17 cellular contexts compared by ENCODE assay signal in the genomic region with DNA sequence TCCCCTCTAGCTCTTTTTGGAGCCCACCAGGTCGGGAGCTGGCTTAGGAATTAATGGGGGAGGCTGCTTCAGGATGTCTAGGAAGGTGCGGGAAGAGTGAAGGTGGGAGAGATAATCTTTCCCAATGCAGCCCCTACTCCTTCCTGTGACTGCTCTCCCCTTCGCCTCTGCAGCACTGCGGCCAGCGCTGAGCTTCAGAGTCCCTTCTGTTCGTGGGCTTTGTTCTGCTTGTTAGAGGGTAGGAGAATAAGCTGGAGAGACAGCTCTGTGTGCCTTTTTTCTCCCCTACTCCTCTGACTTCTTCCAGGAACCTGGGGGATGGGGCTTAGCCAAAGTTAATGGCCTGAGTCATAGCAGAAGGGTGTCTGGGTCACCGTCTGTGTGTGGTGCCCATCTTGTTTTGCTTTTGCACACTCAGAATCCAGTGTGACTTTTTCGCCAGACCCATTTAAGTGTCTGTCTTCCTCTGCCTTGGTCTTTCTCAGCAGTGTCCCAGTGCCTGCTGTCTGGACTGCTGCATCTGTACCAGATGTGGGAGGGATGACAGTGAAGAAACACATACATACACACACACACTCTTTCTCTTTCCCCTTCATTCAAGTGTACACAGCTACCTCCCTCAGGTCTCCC. TPM values are rescaled to one million over a fixed set of nuclear protein-coding genes. Genes with fewer than 3 reads are reported as not detected.
DNase-seq lines count a peak whose midpoint lies in the region; ATAC-seq, FAIRE-seq and TF ChIP-seq lines count a peak whose summit lies in the region.
"Had no signal": no experiment of that assay in that cellular context is flagged by ENCODE, and none has a peak within 500 bp of the region (broad histone marks: within the 10 kb centered on the region; RNA-seq: fewer than 3 reads in every experiment).

No MANE protein-coding gene starts in this region.

- H3K27me3 ChIP-seq in upper lobe of left lung, result peaks cover 0 to 18% (median 10%) of the 10 kb centered on the region in 4 donors

- FAIRE-seq in frontal cortex (lab: Jason Lieb, UNC), result no peak

- H3K4me3 ChIP-seq in AG04449 (ENCODE audit: low read depth, low read length), result peak overlapping the region; percentile 6; the same call in 1 of the 2 replicates
- no peak overlapping the region for H3K4me3 ChIP-seq in upper lobe of left lung
- H3K4me3 ChIP-seq: hepatocyte, lower lobe of right lung had no signal

- TF ChIP-seq EP300 in upper lobe of left lung (IDR thresholded peaks at IDR 0.05), result no peak

- no peaks in the 10 kb centered on the region for H3K9me3 ChIP-seq in upper lobe of left lung
- H3K9me3 ChIP-seq: lower lobe of right lung had no signal

- no peaks in the 10 kb centered on the region for H3K36me3 ChIP-seq in upper lobe of left lung
- H3K36me3 ChIP-seq: lower lobe of right lung had no signal

- no peak for ATAC-seq in HG03460 (IDR thresholded peaks at IDR 0.05; ENCODE audit: unreplicated experiment)
- ATAC-seq in upper lobe of left lung (ENCODE audit: low FRiP score in 2 of 2), result no peak
- no peak for ATAC-seq in HG03095 (IDR thresholded peaks at IDR 0.05; ENCODE audit: unreplicated experiment)
- ATAC-seq: lower lobe of right lung had no signal

- peaks cover 7 to 15% (median 10%) of the 10 kb centered on the region in 4 donors for H3K4me1 ChIP-seq in upper lobe of left lung

- no peak overlapping the region for H3K27ac ChIP-seq in upper lobe of left lung
- H3K27ac ChIP-seq: hepatocyte, lower lobe of right lung had no signal

- POLR2A ChIA-PET in AG04449 (lab: Yijun Ruan, JAX), result no interaction called here

- WGBS in upper lobe of left lung, 2 donors, result 71 to 76% methylated on average over 8 of the region's 8 CpGs

- TF ChIP-seq CTCF in AG04449 (IDR thresholded peaks at IDR 0.05; ENCODE audit: insufficient read depth, low read length, missing control alignments), result no peak
- TF ChIP-seq CTCF in upper lobe of left lung (IDR thresholded peaks at IDR 0.05), result no peak

- DNase-seq in AG04449 (ENCODE audit: low read depth, low spot score), result no peak
- peak; percentile 28 for DNase-seq in GM04504 (ENCODE audit: low read depth)
- DNase-seq in astrocyte of the hippocampus (ENCODE audit: low read depth, low spot score), result peak; percentile 63
- DNase-seq in kidney glomerular epithelial cell (lab: John Stamatoyannopoulos, UW), result peak; percentile 56
- no peak for DNase-seq in upper lobe of left lung
- DNase-seq in frontal cortex (ENCODE audit: low spot score in 2 of 2), result no peak
- DNase-seq: activated CD4-positive, alpha-beta T cell treated with anti-CD3 and anti-CD28 coated beads for 1 hour; activated T-cell treated with anti-CD3 and anti-CD28 coated beads, Interleukin-2, amount 50 U/mL, for 48 hours; effector memory CD4-positive, alpha-beta T cell; GF-D8; lower lobe of right lung; NCI-H2171; stimulated activated CD4-positive, alpha-beta T cell treated with anti-CD3 and anti-CD28 coated beads, Interleukin-1b, Interleukin-23, amount 100 ng/mL, for 48 hours had no signal

- CTCF ChIA-PET in AG04449 (lab: Yijun Ruan, JAX), result interaction anchor here (0.7 to 1.5 kb wide), 7 partner anchors 11 to 174 kb away, joined by 3 to 6 read pairs (median 3); a partner anchor contains a TSS

- TF ChIP-seq POLR2A in upper lobe of left lung (IDR thresholded peaks at IDR 0.05), result no peak

RNA-seq across cellular contexts. Expression of a gene that starts 3.0 kb away (rescaled TPM):
- total RNA-seq in upper lobe of left lung (under 1 TPM in 5 of 6 donors, not detected in 1; 0.06 to 0.39 (median 0.20) TPM), frontal cortex (42.8 TPM)
- total RNA-seq: LHCN-M2 had no signal

RNA-seq across cellular contexts. Expression of a gene that starts 5.8 kb away (rescaled TPM):
- total RNA-seq in upper lobe of left lung (100 to 1,000 TPM in 4 of 6 donors, 10 to 100 TPM in 2; 83.1 to 145 (median 110) TPM), frontal cortex (136 TPM)

RNA-seq across cellular contexts. Expression of a gene that starts 30.2 kb away (rescaled TPM):
- 100 to 1,000 TPM in 3 of 6 donors, 10 to 100 TPM in 3; 25.1 to 184 (median 94.7) TPM for total RNA-seq in upper lobe of left lung
- total RNA-seq in frontal cortex, result 1.2 TPM

RNA-seq across cellular contexts. Expression of a gene that starts 32.5 kb away (rescaled TPM):
- total RNA-seq in upper lobe of left lung (10 to 100 TPM; 26.1 to 45.1 (median 33.1) TPM), frontal cortex (4.9 TPM)

RNA-seq across cellular contexts. Expression of a gene that starts 38.2 kb away (rescaled TPM):
- total RNA-seq in upper lobe of left lung (10 to 100 TPM; 13.4 to 56.7 (median 30.7) TPM), frontal cortex (11.0 TPM)

Comparison
In these comparisons a context has a peak if more than half of its experiments do, and no peak if none do; other contexts are left out.
1. DNase-seq: peak in GM04504 (single experiment), astrocyte of the hippocampus (single experiment) and kidney glomerular epithelial cell (single experiment); none in AG04449 (single experiment), upper lobe of left lung (0 of 2) and frontal cortex (0 of 2).
2. RNA of a gene that starts 3.0 kb away (total RNA-seq): 42.8 TPM in frontal cortex (single experiment); 0.06 to 0.39 TPM in upper lobe of left lung; every median in the first group is over 10 times any median in the second.
3. RNA of a gene that starts 30.2 kb away (total RNA-seq): 25.1 to 184 TPM in upper lobe of left lung; 1.2 TPM in frontal cortex (single experiment); every median in the first group is over 10 times any median in the second.